In genomic region chr2:211564441-211564840, GRCh38 we compare ENCODE assay signal across 23 cellular contexts.
DNase-seq lines count a peak whose midpoint lies in the region; ATAC-seq, FAIRE-seq and TF ChIP-seq lines count a peak whose summit lies in the region.
"Had no signal": no experiment of that assay in that cellular context is flagged by ENCODE, and none has a peak within 500 bp of the region (broad histone marks: within the 10 kb centered on the region; RNA-seq: fewer than 3 reads in every experiment).

No MANE protein-coding gene starts in this region.

- ATAC-seq in HepG2 = no peak
- no peak for ATAC-seq in right lobe of liver
- no peak for ATAC-seq in GM19467 (IDR thresholded peaks at IDR 0.05; ENCODE audit: unreplicated experiment)
- ATAC-seq: A549, GM12878 had no signal

- TF ChIP-seq POLR2A in HepG2 (IDR thresholded peaks at IDR 0.05; ENCODE audit: insufficient read depth in 1 of 2, low read depth in 2 of 2, low read length in 2 of 2) (no peak), right lobe of liver (IDR thresholded peaks at IDR 0.05) (no peak)

- H3K9me3 ChIP-seq in HepG2 (ENCODE audit: low read length) (peaks cover 7% of the 10 kb centered on the region; the same call in 1 of the 2 replicates), right lobe of liver (no peaks in the 10 kb centered on the region)
- H3K9me3 ChIP-seq: A549 had no signal

- POLR2A ChIA-PET in HepG2 (lab: Yijun Ruan, JAX) = no interaction called here

- no peaks in the 10 kb centered on the region for H3K79me2 ChIP-seq in HepG2 (ENCODE audit: insufficient read depth, low read length)

- TF ChIP-seq CTCF in HepG2 (CRISPR knock-in tag; IDR thresholded peaks at IDR 0.05) = no peak
- TF ChIP-seq CTCF in right lobe of liver (IDR thresholded peaks at IDR 0.05) = no peak

- no peaks in the 10 kb centered on the region for H3K4me1 ChIP-seq in HepG2 (ENCODE audit: insufficient read depth, low read length)
- H3K4me1 ChIP-seq in right lobe of liver = no peaks in the 10 kb centered on the region
- H3K4me1 ChIP-seq: A549, Caco-2 had no signal

- H3K4me3 ChIP-seq in HepG2 (replicated peaks in 1 of 3; ENCODE audit: insufficient read depth in 1 of 3, low read depth in 2 of 3, low read length in 3 of 3) = no peak overlapping the region
- no peak overlapping the region for H3K4me3 ChIP-seq in right lobe of liver
- H3K4me3 ChIP-seq: A549, GM12878, GM23248 had no signal

- no peaks in the 10 kb centered on the region for H3K36me3 ChIP-seq in HepG2 (replicated peaks in 1 of 2; ENCODE audit: control insufficient read depth in 1 of 2, insufficient read depth in 2 of 2, low read length in 2 of 2)
- H3K36me3 ChIP-seq in right lobe of liver = no peaks in the 10 kb centered on the region

- BruUV-seq in HepG2 (replicated peaks; lab: Mats Ljungman, UMichigan) = no TSS peak

- H3K9ac ChIP-seq in HepG2 (ENCODE audit: insufficient read depth, low read depth, low read length) = no peak overlapping the region
- H3K9ac ChIP-seq: GM23248 had no signal

- intact Hi-C loops in HepG2 (cut with micrococcal nuclease; ENCODE audit: unreplicated experiment) = no loop called here
- intact Hi-C loops in right lobe of liver (cut with DNase I) = no loop called here

- H4K20me1 ChIP-seq in HepG2 (ENCODE audit: insufficient read depth, low read length) = no peaks in the 10 kb centered on the region

- no peak overlapping the region for H3K4me2 ChIP-seq in HepG2 (ENCODE audit: low read depth, low read length)
- H3K4me2 ChIP-seq: A549 had no signal

- DNase-seq in DMS53 (lab: John Stamatoyannopoulos, UW) = peak; percentile 10
- DNase-seq in DMS53 treated with DMSO at 0.1 percent for 48 hours (lab: John Stamatoyannopoulos, UW; ENCODE audit: unreplicated experiment) = no peak
- no peak for DNase-seq in HepG2 (ENCODE audit: low spot score)
- DNase-seq in right lobe of liver = no peak
- DNase-seq in epithelial cell of prostate (ENCODE audit: low read depth, low spot score) = peak; percentile 14
- no peak for DNase-seq in iPS-NIHi7 (ENCODE audit: extremely low spot score)
- DNase-seq in putamen (ENCODE audit: low spot score) = no peak
- DNase-seq: AML-193; Caco-2; CD4-positive, alpha-beta T cell; DND-41; EL; GM23248; HCEC 1CT had no signal

- TF ChIP-seq EP300 in HepG2 (IDR thresholded peaks at IDR 0.05; ENCODE audit: low read depth in 2 of 2, low read length in 2 of 2) = no peak
- no peak for TF ChIP-seq EP300 in HepG2 (CRISPR knock-in tag; IDR thresholded peaks at IDR 0.05; ENCODE audit: borderline replicate concordance)

- no peaks in the 10 kb centered on the region for H3K27me3 ChIP-seq in HepG2 (ENCODE audit: control insufficient read depth in 1 of 2, insufficient read depth in 2 of 2, low read length in 2 of 2)
- H3K27me3 ChIP-seq in right lobe of liver = no peaks in the 10 kb centered on the region

- CTCF ChIA-PET in HepG2 (lab: Yijun Ruan, JAX; ENCODE audit: low intra/inter-chr PET ratio, low total read pairs) = no interaction called here

- no peak for TF ChIP-seq RAD21 in HepG2 (CRISPR knock-in tag; IDR thresholded peaks at IDR 0.05)

- in situ Hi-C loops in HepG2 (cut with HindIII; ENCODE audit: extremely low pct_ligation_motif_present, low pct_unique_long_range_greater_than_20kb) = no loop called here

- no peak overlapping the region for H3K27ac ChIP-seq in HepG2 (ENCODE audit: extremely low read length, insufficient read depth, low read length)
- no peak overlapping the region for H3K27ac ChIP-seq in right lobe of liver
- no peak overlapping the region for H3K27ac ChIP-seq in epithelial cell of prostate
- H3K27ac ChIP-seq: 22Rv1, A549, C4-2B, GM23248 had no signal

- peak overlapping the region; percentile 23 for H2AFZ ChIP-seq in HepG2 (ENCODE audit: low read length)
- H2AFZ ChIP-seq: GM23248 had no signal

- no peak for FAIRE-seq in HepG2 (lab: Jason Lieb, UNC)
- FAIRE-seq: A549, D721Med, GM12878, GM19239, H54, HTR-8/SVneo had no signal

- WGBS in HepG2 (ENCODE audit: low lambda C conversion rate) = 7% methylated on average over 3 of the region's 3 CpGs
- 37% methylated on average over 3 of the region's 3 CpGs for WGBS in right lobe of liver (ENCODE audit: insufficient coverage, low coverage, low lambda C conversion rate, missing lambda C conversion rate)

TF ChIP-seq in HepG2, 621 proteins besides CTCF, POLR2A, EP300 and RAD21:
- TF ChIP-seq POLR2AphosphoS5 (IDR thresholded peaks at IDR 0.05; ENCODE audit: low read depth, low read length) (no peak), PHF5A (CRISPR knock-in tag; IDR thresholded peaks at IDR 0.05; ENCODE audit: low read depth, unreplicated experiment) (no peak), PHF21A (CRISPR knock-in tag; IDR thresholded peaks at IDR 0.05) (no peak), MEIS2 (CRISPR knock-in tag; IDR thresholded peaks at IDR 0.05) (no peak), ZBTB43 (CRISPR knock-in tag; conservative IDR thresholded peaks at IDR 0.05) (no peak), ZNF232 (CRISPR knock-in tag; IDR thresholded peaks at IDR 0.05; ENCODE audit: borderline replicate concordance) (no peak), GMEB2 (CRISPR knock-in tag; IDR thresholded peaks at IDR 0.05; ENCODE audit: low read depth) (no peak), MAX (IDR thresholded peaks at IDR 0.05) (no peak)
TF ChIP-seq in HepG2: peak in this region for 0.

Comparison
In these comparisons a context has a peak if more than half of its experiments do, and no peak if none do; other contexts are left out.
1. DNase-seq: peak in DMS53 (single experiment) and epithelial cell of prostate (single experiment); none in DMS53 treated with DMSO at 0.1 percent for 48 hours (single experiment), HepG2 (single experiment), right lobe of liver (0 of 3), iPS-NIHi7 (single experiment) and putamen (single experiment).